ENCODE assay signal across 15 cellular contexts in the genomic region with DNA sequence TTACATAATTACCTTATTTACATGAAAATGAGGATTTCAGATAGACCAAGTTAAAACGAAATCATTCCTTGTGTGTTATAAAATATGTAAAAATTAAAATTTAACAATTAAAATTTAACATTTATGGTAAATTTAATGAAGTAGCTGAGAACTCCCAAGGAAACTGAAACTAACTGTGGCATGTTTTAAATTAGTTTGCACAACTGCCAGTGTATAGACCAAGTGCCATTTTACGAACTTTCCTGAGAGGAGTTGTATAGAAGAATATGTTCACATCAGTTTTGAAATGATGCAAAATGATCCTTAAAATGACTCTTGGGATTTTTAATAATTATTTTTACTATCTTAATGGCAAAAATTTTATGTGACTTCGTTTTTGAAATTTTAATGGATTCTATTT. TPM values are rescaled to one million over a fixed set of nuclear protein-coding genes. Genes with fewer than 3 reads are reported as not detected.
DNase-seq lines count a peak whose midpoint lies in the region; ATAC-seq and TF ChIP-seq lines count a peak whose summit lies in the region.
"Had no signal": no experiment of that assay in that cellular context is flagged by ENCODE, and none has a peak within 500 bp of the region (broad histone marks: within the 10 kb centered on the region; RNA-seq: fewer than 3 reads in every experiment).

No MANE protein-coding gene starts in this region.

- no peaks in the 10 kb centered on the region for H3K27me3 ChIP-seq in HUES48 (ENCODE audit: control insufficient read depth, insufficient read depth, low read length)
- no peaks in the 10 kb centered on the region for H3K27me3 ChIP-seq in body of pancreas
- H3K27me3 ChIP-seq in lower lobe of right lung (ENCODE audit: low read depth): no peaks in the 10 kb centered on the region
- H3K27me3 ChIP-seq in thoracic aorta (replicated peaks; ENCODE audit: insufficient read depth): no peaks in the 10 kb centered on the region
- H3K27me3 ChIP-seq: adrenal gland had no signal

- no peak for TF ChIP-seq POLR2A in body of pancreas (IDR thresholded peaks at IDR 0.05)

- peak overlapping the region; percentile 79 for H3K27ac ChIP-seq in HUES48 (ENCODE audit: low read depth, low read length)
- H3K27ac ChIP-seq in body of pancreas: peak overlapping the region in 3 of 4 donors; percentile 35 to 91 (median 78)
- H3K27ac ChIP-seq in lower lobe of right lung: peak overlapping the region; percentile 85
- peak overlapping the region; percentile 86 to 89 for H3K27ac ChIP-seq in thoracic aorta
- H3K27ac ChIP-seq: RWPE1 had no signal

- H3K4me1 ChIP-seq in HUES48 (ENCODE audit: control insufficient read depth, insufficient read depth, low read length): peaks cover 45% of the 10 kb centered on the region
- peaks cover 40% of the 10 kb centered on the region for H3K4me1 ChIP-seq in body of pancreas
- H3K4me1 ChIP-seq in lower lobe of right lung: peaks cover 69% of the 10 kb centered on the region
- peaks cover 29 to 77% of the 10 kb centered on the region in 2 donors for H3K4me1 ChIP-seq in thoracic aorta (ENCODE audit: control insufficient read depth in 1 of 2, low read depth in 2 of 2)

- H3K9ac ChIP-seq in HUES48 (ENCODE audit: low read depth, low read length): 0 out of 2 replicates have a peak overlapping the region, but pooled peaks have one; percentile 6

- intact Hi-C loops in body of pancreas (cut with DNase I): no loop called here
- intact Hi-C loops in lower lobe of right lung (cut with DNase I): no loop called here

- H3K4me3 ChIP-seq in HUES48 (ENCODE audit: low read depth, low read length) (no peak overlapping the region), body of pancreas (no peak overlapping the region), lower lobe of right lung (no peak overlapping the region), thoracic aorta (no peak overlapping the region)
- H3K4me3 ChIP-seq: adrenal gland had no signal

- 87 to 89% methylated on average over 3 of the region's 3 CpGs for WGBS in body of pancreas, 2 donors

- H3K36me3 ChIP-seq in HUES48 (ENCODE audit: control insufficient read depth, insufficient read depth, low read length) (peaks cover 56% of the 10 kb centered on the region), body of pancreas (replicated peaks in 1 of 2; ENCODE audit: insufficient read depth in 1 of 2, low read depth in 2 of 2) (peaks cover 1 to 3% of the 10 kb centered on the region in 2 donors), lower lobe of right lung (peaks cover 40% of the 10 kb centered on the region), thoracic aorta (peaks cover 25% of the 10 kb centered on the region)
- H3K36me3 ChIP-seq: adrenal gland had no signal

- ATAC-seq in body of pancreas (no peak), lower lobe of right lung (no peak), thoracic aorta (ENCODE audit: insufficient number of reproducible peaks, low FRiP score, low read depth) (no peak)

- TF ChIP-seq CTCF in body of pancreas (IDR thresholded peaks at IDR 0.05) (no peak), lower lobe of right lung (IDR thresholded peaks at IDR 0.05) (no peak), thoracic aorta (IDR thresholded peaks at IDR 0.05) (no peak)

- no peak for DNase-seq in body of pancreas
- DNase-seq in lower lobe of right lung: no peak
- DNase-seq in thoracic aorta (ENCODE audit: low spot score): no peak
- no peak for DNase-seq in SKM-1 (lab: John Stamatoyannopoulos, UW; ENCODE audit: unreplicated experiment)
- no peak for DNase-seq in SW480 (ENCODE audit: low spot score)
- DNase-seq in activated CD4-positive, CD25-positive, alpha-beta regulatory T cell treated with anti-CD3 and anti-CD28 coated beads, Interleukin-2, amount 50 U/mL, for 72 hours: no peak
- DNase-seq: activated CD4-positive, alpha-beta T cell treated with anti-CD3 and anti-CD28 coated beads, Interleukin-2, amount 50 U/mL, for 1 hour; adrenal gland; C1 segment of cervical spinal cord; DND-41; hypothalamus; occipital lobe; stimulated activated CD4-positive, alpha-beta T cell treated with anti-CD3 and anti-CD28 coated beads, Interleukin-12 subunit alpha, Interleukin-12 subunit beta, amount 100 ng/mL, for 4 hours had no signal

- H3K9me3 ChIP-seq in HUES48 (ENCODE audit: control insufficient read depth, insufficient read depth, low read length) (no peaks in the 10 kb centered on the region), body of pancreas (no peaks in the 10 kb centered on the region), lower lobe of right lung (no peaks in the 10 kb centered on the region), thoracic aorta (no peaks in the 10 kb centered on the region)
- H3K9me3 ChIP-seq: adrenal gland had no signal

RNA-seq across cellular contexts. Expression of a gene that starts 23.5 kb away (rescaled TPM):
- total RNA-seq in body of pancreas: 10 to 100 TPM; 41.5 to 66.2 TPM
- total RNA-seq in lower lobe of right lung: 178 TPM
- total RNA-seq in thoracic aorta: 100 to 1,000 TPM; 109 to 140 TPM
